24 cellular contexts compared by ENCODE assay signal in genomic region chr4:98577956-98578355, GRCh38.
DNase-seq lines count a peak whose midpoint lies in the region; ATAC-seq and TF ChIP-seq lines count a peak whose summit lies in the region.
"Had no signal": no experiment of that assay in that cellular context is flagged by ENCODE, and none has a peak within 500 bp of the region (broad histone marks: within the 10 kb centered on the region; RNA-seq: fewer than 3 reads in every experiment).

No MANE protein-coding gene starts in this region.

- no peak overlapping the region for H3K27ac ChIP-seq in stomach smooth muscle (ENCODE audit: low read length)
- H3K27ac ChIP-seq: epithelial cell of prostate, tibial artery had no signal

- peaks cover 9% of the 10 kb centered on the region for H3K4me1 ChIP-seq in adipocyte (ENCODE audit: control insufficient read depth, insufficient read depth, low read length)
- peaks cover 17% of the 10 kb centered on the region for H3K4me1 ChIP-seq in stomach smooth muscle (ENCODE audit: control insufficient read depth, insufficient read depth, low read length)
- H3K4me1 ChIP-seq: tibial artery had no signal

- no peak for DNase-seq in adipocyte (ENCODE audit: low read depth)
- DNase-seq in fibroblast of the aortic adventitia (ENCODE audit: low read depth): peak; percentile 41
- no peak for DNase-seq in KG1 (lab: John Stamatoyannopoulos, UW)
- DNase-seq: activated CD4-positive, alpha-beta T cell treated with anti-CD3 and anti-CD28 coated beads, Interleukin-2, amount 50 U/mL, for 1 hour; activated CD8-positive, alpha-beta memory T cell treated with anti-CD3 and anti-CD28 coated beads, Interleukin-2, amount 50 U/mL, for 48 hours; Calu3; caudate nucleus; dermis blood vessel endothelial cell; HFFc6; MG63; NCI-H1436 treated with DMSO at 0.1 percent for 48 hours; NCI-H2171 treated with DMSO at 0.1 percent for 48 hours; NCI-H748 treated with DMSO at 0.1 percent for 48 hours; posterior cingulate gyrus; SHP77; stimulated activated CD4-positive, alpha-beta T cell treated with anti-CD3 and anti-CD28 coated beads, Interleukin-1b, Interleukin-23, amount 100 ng/mL, for 48 hours; stimulated activated naive CD4-positive, alpha-beta T cell treated with Interleukin-2 at 50 U/mL for 16 hours; tibial artery had no signal

- ATAC-seq in HG03175 (IDR thresholded peaks at IDR 0.05; ENCODE audit: unreplicated experiment): peak; percentile 53
- ATAC-seq in SK-N-SH treated with all-trans-retinoic acid at 6 μM for 48 hours: no peak
- ATAC-seq in GM18502 (IDR thresholded peaks at IDR 0.05; ENCODE audit: poor library complexity, unreplicated experiment): no peak
- ATAC-seq: natural killer cell treated with Interleukin-12 subunit alpha and Interleukin-12 subunit beta and Interleukin-15 and Interleukin-18, amount 100 ng/mL, for 72 hours had no signal

- no peak for TF ChIP-seq CTCF in fibroblast of the aortic adventitia (IDR thresholded peaks at IDR 0.05; ENCODE audit: insufficient read depth, low read length)

- H3K4me3 ChIP-seq in adipocyte (ENCODE audit: low read length) (peak overlapping the region; percentile 73), fibroblast of the aortic adventitia (ENCODE audit: low read depth, low read length) (peak overlapping the region; percentile 41), stomach smooth muscle (ENCODE audit: low read length in 2 of 2) (peak overlapping the region; percentile 47 to 49)
- H3K4me3 ChIP-seq: MG63, tibial artery had no signal

- H3K9ac ChIP-seq in adipocyte (ENCODE audit: low read length) (no peak overlapping the region), stomach smooth muscle (ENCODE audit: low read length in 2 of 2) (no peak overlapping the region)

- H3K9me3 ChIP-seq in adipocyte (ENCODE audit: control insufficient read depth, low read length) (no peaks in the 10 kb centered on the region), stomach smooth muscle (ENCODE audit: control insufficient read depth in 2 of 2, low read length in 2 of 2) (no peaks in the 10 kb centered on the region)
- H3K9me3 ChIP-seq: MG63, tibial artery had no signal

- peaks cover 5% of the 10 kb centered on the region for H3K36me3 ChIP-seq in adipocyte (ENCODE audit: control insufficient read depth, insufficient read depth, low read length, severe bottlenecking)
- no peaks in the 10 kb centered on the region for H3K36me3 ChIP-seq in stomach smooth muscle (ENCODE audit: control insufficient read depth in 2 of 2, insufficient read depth in 2 of 2, low read length in 2 of 2)
- H3K36me3 ChIP-seq: MG63, tibial artery had no signal

- no peaks in the 10 kb centered on the region for H3K27me3 ChIP-seq in adipocyte (replicated peaks; ENCODE audit: control insufficient read depth, insufficient read depth, low read length)
- H3K27me3 ChIP-seq in stomach smooth muscle (ENCODE audit: control insufficient read depth in 1 of 2, insufficient read depth in 2 of 2, low read length in 2 of 2): no peaks in the 10 kb centered on the region
- H3K27me3 ChIP-seq: MG63, tibial artery had no signal

TF ChIP-seq in SK-N-SH treated with all-trans-retinoic acid at 6 μM for 48 hours, 23 proteins besides CTCF, POLR2A, EP300 and RAD21 (continues in another document):
- TF ChIP-seq PATZ1 (CRISPR knock-in tag; IDR thresholded peaks at IDR 0.05; ENCODE audit: borderline replicate concordance): no peak
- TF ChIP-seq PPARA (CRISPR knock-in tag; IDR thresholded peaks at IDR 0.05; ENCODE audit: borderline replicate concordance): no peak
- no peak for TF ChIP-seq ESRRG (CRISPR knock-in tag; IDR thresholded peaks at IDR 0.05)
- no peak for TF ChIP-seq ZFP3 (CRISPR knock-in tag; IDR thresholded peaks at IDR 0.05)
- TF ChIP-seq POU6F1 (CRISPR knock-in tag; IDR thresholded peaks at IDR 0.05; ENCODE audit: borderline replicate concordance, low read depth): no peak
- no peak for TF ChIP-seq ZNF565 (CRISPR knock-in tag; conservative IDR thresholded peaks at IDR 0.05; ENCODE audit: low read depth)
- no peak for TF ChIP-seq ZC3H10 (CRISPR knock-in tag; IDR thresholded peaks at IDR 0.05)
- TF ChIP-seq ARNTL (CRISPR knock-in tag; IDR thresholded peaks at IDR 0.05; ENCODE audit: borderline replicate concordance, low read depth): no peak
- no peak for TF ChIP-seq CSRNP3 (CRISPR knock-in tag; IDR thresholded peaks at IDR 0.05)
- TF ChIP-seq ISL1 (CRISPR knock-in tag; IDR thresholded peaks at IDR 0.05): no peak
- TF ChIP-seq BACH2 (CRISPR knock-in tag; IDR thresholded peaks at IDR 0.05; ENCODE audit: borderline replicate concordance): no peak
- TF ChIP-seq ZFP30 (CRISPR knock-in tag; IDR thresholded peaks at IDR 0.05): no peak
- no peak for TF ChIP-seq RARB (CRISPR knock-in tag; IDR thresholded peaks at IDR 0.05)
- no peak for TF ChIP-seq GLIS3 (CRISPR knock-in tag; IDR thresholded peaks at IDR 0.05)
- no peak for TF ChIP-seq CSDC2 (CRISPR knock-in tag; IDR thresholded peaks at IDR 0.05)
- TF ChIP-seq TOX (CRISPR knock-in tag; IDR thresholded peaks at IDR 0.05; ENCODE audit: borderline replicate concordance): no peak
- no peak for TF ChIP-seq TSHZ2 (CRISPR knock-in tag; IDR thresholded peaks at IDR 0.05)
